25 cellular contexts compared by ENCODE assay signal in the genomic region with DNA sequence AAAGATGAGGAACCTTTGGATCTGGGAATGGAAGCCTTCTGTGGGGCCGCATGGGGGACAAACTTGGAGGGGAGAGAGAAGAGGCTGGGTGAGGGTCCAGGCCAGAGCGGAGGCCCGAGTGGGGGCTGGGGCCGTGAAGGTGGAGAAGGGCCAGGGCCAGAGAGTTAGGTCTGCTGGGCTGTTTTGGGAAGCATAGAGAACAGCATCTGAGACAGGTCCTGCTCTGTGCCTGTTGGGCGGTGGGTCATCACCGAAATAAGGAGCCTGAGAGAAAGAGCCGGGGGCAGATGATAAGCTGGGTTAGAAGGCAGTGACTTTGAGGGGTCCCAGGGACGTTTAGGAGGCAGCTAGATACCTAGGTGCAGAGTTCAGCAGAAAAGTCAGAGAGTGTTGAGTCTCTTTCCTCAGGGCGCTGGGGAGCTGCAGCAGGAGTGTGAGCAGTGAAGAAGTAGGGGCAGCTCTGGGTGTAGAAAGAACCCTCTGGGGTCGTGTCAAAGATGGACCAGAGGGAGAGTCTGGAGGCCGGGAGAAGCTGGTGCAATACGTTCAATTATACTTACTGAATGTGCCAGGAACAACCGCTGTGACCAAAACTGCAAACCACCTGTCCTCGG. TPM values are rescaled to one million over a fixed set of nuclear protein-coding genes. Genes with fewer than 3 reads are reported as not detected.
"Had no signal": no experiment of that assay in that cellular context is flagged by ENCODE, and none has a peak within 500 bp of the region (broad histone marks: within the 10 kb centered on the region; RNA-seq: fewer than 3 reads in every experiment).

No MANE protein-coding gene starts in this region.

- H3K9me3 Mint-ChIP-seq: activated naive CD4-positive, alpha-beta T cell treated with anti-CD3 and anti-CD28 coated beads, Interleukin-2, amount 50 U/mL, for 24 hours had no signal

- H3K27ac ChIP-seq: body of pancreas, Peyer's patch, SJSA1 had no signal

- H3K4me3 Mint-ChIP-seq: activated CD4-positive, alpha-beta memory T cell treated with anti-CD3 and anti-CD28 coated beads, Interleukin-2, amount 10 ng/mL, durations not matched to agents 7 days and 5 days; activated CD4-positive, alpha-beta T cell treated with anti-CD3 and anti-CD28 coated beads for 36 hours; activated naive CD4-positive, alpha-beta T cell treated with anti-CD3 and anti-CD28 coated beads, Interleukin-2, amount 50 U/mL, for 24 hours; T-helper 17 cell had no signal

- H3K27me3 ChIP-seq: body of pancreas, Peyer's patch, SJSA1 had no signal

- H3K27ac Mint-ChIP-seq: activated CD4-positive, alpha-beta memory T cell treated with anti-CD3 and anti-CD28 coated beads, Interleukin-2, amount 10 ng/mL, durations not matched to agents 7 days and 5 days; activated CD4-positive, alpha-beta T cell treated with anti-CD3 and anti-CD28 coated beads for 36 hours; activated naive CD4-positive, alpha-beta T cell treated with anti-CD3 and anti-CD28 coated beads, Interleukin-2, amount 50 U/mL, for 24 hours had no signal

- H3K4me3 ChIP-seq: body of pancreas, Peyer's patch, SJSA1 had no signal

- H3K27me3 Mint-ChIP-seq: activated CD4-positive, alpha-beta memory T cell treated with anti-CD3 and anti-CD28 coated beads, Interleukin-2, amount 10 ng/mL, durations not matched to agents 7 days and 5 days; activated CD4-positive, alpha-beta T cell treated with anti-CD3 and anti-CD28 coated beads for 36 hours; activated naive CD4-positive, alpha-beta T cell treated with anti-CD3 and anti-CD28 coated beads, Interleukin-2, amount 50 U/mL, for 24 hours; T-helper 17 cell had no signal

- DNase-seq: activated CD4-positive, alpha-beta memory T cell treated with anti-CD3 and anti-CD28 coated beads, Interleukin-2, amount 10 ng/mL, durations not matched to agents 7 days and 5 days; activated CD4-positive, alpha-beta T cell treated with anti-CD3 and anti-CD28 coated beads for 36 hours; activated CD4-positive, alpha-beta T cell treated with anti-CD3 and anti-CD28 coated beads, Interleukin-2, amount 50 U/mL, for 1 hour; activated CD8-positive, alpha-beta memory T cell treated with anti-CD3 and anti-CD28 coated beads, Interleukin-2, amount 50 U/mL, for 48 hours; activated effector memory CD4-positive, alpha-beta T cell treated with Interleukin-2 at 50 U/mL for 16 hours; activated naive CD4-positive, alpha-beta T cell; activated T-cell treated with anti-CD3 and anti-CD28 coated beads, Interleukin-2, amount 50 U/mL, for 1 hour; aorta; body of pancreas; IMR-90; Kasumi-1; KBM-7; NCI-H1105; NCI-H1436 treated with DMSO at 0.1 percent for 48 hours; NCI-H187; NCI-H2081; NCI-H524; SHP77; T-helper 17 cell; T-helper 9 cell had no signal

- H3K9me3 ChIP-seq: body of pancreas, Peyer's patch, SJSA1 had no signal

RNA-seq across cellular contexts. Expression of a gene that starts 28.0 kb away (rescaled TPM):
- total RNA-seq: activated CD4-positive, alpha-beta memory T cell treated with anti-CD3 and anti-CD28 coated beads, Interleukin-2, amount 10 ng/mL, durations not matched to agents 7 days and 5 days; activated CD4-positive, alpha-beta T cell treated with anti-CD3 and anti-CD28 coated beads for 36 hours; activated CD8-positive, alpha-beta memory T cell treated with anti-CD3 and anti-CD28 coated beads for 36 hours; IMR-90; M059J; SJSA1; T-helper 17 cell had no signal
- polyA plus RNA-seq: aorta, IMR-90 had no signal

RNA-seq across cellular contexts. Expression of a gene that starts 49.2 kb away (rescaled TPM):
- total RNA-seq: activated CD4-positive, alpha-beta memory T cell treated with anti-CD3 and anti-CD28 coated beads, Interleukin-2, amount 10 ng/mL, durations not matched to agents 7 days and 5 days; activated CD4-positive, alpha-beta T cell treated with anti-CD3 and anti-CD28 coated beads for 36 hours; body of pancreas; IMR-90; M059J; SJSA1 had no signal
- polyA plus RNA-seq: IMR-90 had no signal

RNA-seq across cellular contexts. Expression of a gene that starts 55.9 kb away (rescaled TPM):
- total RNA-seq: activated CD4-positive, alpha-beta memory T cell treated with anti-CD3 and anti-CD28 coated beads, Interleukin-2, amount 10 ng/mL, durations not matched to agents 7 days and 5 days; activated CD4-positive, alpha-beta T cell treated with anti-CD3 and anti-CD28 coated beads for 36 hours; activated CD8-positive, alpha-beta memory T cell treated with anti-CD3 and anti-CD28 coated beads for 36 hours; IMR-90; SJSA1 had no signal
- polyA plus RNA-seq: IMR-90 had no signal
